ENCODE assay signal across 15 cellular contexts in the genomic region with DNA sequence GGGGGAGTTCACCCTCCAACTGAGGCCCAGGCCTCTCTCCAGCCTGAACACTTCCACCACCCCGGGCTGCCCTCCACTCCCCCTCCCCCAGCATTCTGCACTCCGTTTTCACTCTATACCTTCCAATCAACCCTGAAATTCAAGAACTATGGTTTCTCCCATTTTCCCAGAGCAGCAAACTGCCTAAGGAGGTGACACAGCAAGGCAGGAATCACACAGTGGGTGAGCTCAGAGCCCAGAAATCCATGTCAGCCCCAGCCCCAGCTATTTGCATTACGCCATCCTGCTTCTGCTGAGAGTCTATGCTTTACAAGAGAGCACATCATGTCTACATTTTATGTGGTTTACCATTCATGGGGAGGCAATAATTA. TPM values are rescaled to one million over a fixed set of nuclear protein-coding genes. Genes with fewer than 3 reads are reported as not detected.
DNase-seq lines count a peak whose midpoint lies in the region; ATAC-seq and TF ChIP-seq lines count a peak whose summit lies in the region.
"Had no signal": no experiment of that assay in that cellular context is flagged by ENCODE, and none has a peak within 500 bp of the region (broad histone marks: within the 10 kb centered on the region; RNA-seq: fewer than 3 reads in every experiment).

No MANE protein-coding gene starts in this region.

- no peak overlapping the region for H3K4me3 Mint-ChIP-seq in activated CD4-positive, alpha-beta T cell treated with anti-CD3 and anti-CD28 coated beads, Interleukin-2, amount 10 ng/mL, durations not matched to agents 24 days and 14 days
- H3K4me3 Mint-ChIP-seq: activated naive CD8-positive, alpha-beta T cell had no signal

- H3K27ac ChIP-seq in AG04450 (ENCODE audit: low read depth, low read length) (no peak overlapping the region), HUES64 (ENCODE audit: low read depth, low read length) (no peak overlapping the region), brain microvascular endothelial cell (no peak overlapping the region), prostate gland (no peak overlapping the region)
- H3K27ac ChIP-seq: right atrium auricular region had no signal

- H3K4me3 ChIP-seq in AG04450 (ENCODE audit: low read depth, low read length) (no peak overlapping the region), HUES64 (ENCODE audit: low read length) (peak overlapping the region; percentile 51; the same call in 1 of the 2 replicates), brain microvascular endothelial cell (ENCODE audit: low read depth, low read length) (no peak overlapping the region), kidney epithelial cell (ENCODE audit: low read depth, low read length) (no peak overlapping the region), prostate gland (no peak overlapping the region)
- H3K4me3 ChIP-seq: mucosa of descending colon, right atrium auricular region had no signal

- CTCF ChIA-PET in AG04450 (lab: Charles Lee) = interaction anchor here (0.5 to 3.7 kb wide), 15 partner anchors 9 to 409 kb away, joined by 3 to 47 read pairs (median 4); no protein-coding TSS in a partner anchor

- no peaks in the 10 kb centered on the region for H3K36me3 Mint-ChIP-seq in activated CD4-positive, alpha-beta T cell treated with anti-CD3 and anti-CD28 coated beads, Interleukin-2, amount 10 ng/mL, durations not matched to agents 24 days and 14 days (ENCODE audit: low read depth)
- H3K36me3 Mint-ChIP-seq: activated naive CD8-positive, alpha-beta T cell had no signal

- H3K27me3 ChIP-seq in AG04450 (ENCODE audit: control insufficient read depth, insufficient read depth, low read length) (peaks cover 43% of the 10 kb centered on the region), HUES64 (ENCODE audit: insufficient read depth, low read length) (peaks cover 71% of the 10 kb centered on the region), brain microvascular endothelial cell (replicated peaks) (peaks cover 14% of the 10 kb centered on the region), kidney epithelial cell (ENCODE audit: control insufficient read depth, insufficient read depth, low read length) (peaks cover 47% of the 10 kb centered on the region), prostate gland (replicated peaks; ENCODE audit: insufficient read depth) (peaks cover 11% of the 10 kb centered on the region)

- H3K27me3 Mint-ChIP-seq in activated CD4-positive, alpha-beta T cell treated with anti-CD3 and anti-CD28 coated beads, Interleukin-2, amount 10 ng/mL, durations not matched to agents 24 days and 14 days = peaks cover 59% of the 10 kb centered on the region

- peaks cover 45% of the 10 kb centered on the region for H3K4me1 ChIP-seq in HUES64 (ENCODE audit: insufficient read depth, low read length)
- H3K4me1 ChIP-seq in prostate gland (replicated peaks) = no peaks in the 10 kb centered on the region

- in situ Hi-C loops in brain microvascular endothelial cell (cut with HindIII; ENCODE audit: low pct_ligation_motif_present, low sequenced_read_pairs) = no loop called here

- TF ChIP-seq CTCF in AG04450 (IDR thresholded peaks at IDR 0.05; ENCODE audit: low read depth, low read length) (no peak), brain microvascular endothelial cell (IDR thresholded peaks at IDR 0.05; ENCODE audit: low read depth, low read length, missing control alignments) (no peak), kidney epithelial cell (IDR thresholded peaks at IDR 0.05; ENCODE audit: insufficient read depth, low read length, poor library complexity, severe bottlenecking) (no peak), prostate gland (IDR thresholded peaks at IDR 0.05) (peak in 1 of 4 experiments; percentile 6)

- no peak for TF ChIP-seq POLR2A in prostate gland (IDR thresholded peaks at IDR 0.05)

- ATAC-seq in GM21717 (IDR thresholded peaks at IDR 0.05; ENCODE audit: unreplicated experiment) = no peak
- ATAC-seq: mucosa of descending colon had no signal

- H3K9me3 ChIP-seq in AG04450 (ENCODE audit: control insufficient read depth, insufficient read depth, low read length) (peaks cover 15% of the 10 kb centered on the region), HUES64 (ENCODE audit: insufficient read depth, low read depth, low read length) (no peaks in the 10 kb centered on the region), prostate gland (no peaks in the 10 kb centered on the region)
- H3K9me3 ChIP-seq: mucosa of descending colon, right atrium auricular region had no signal

- H3K4me1 Mint-ChIP-seq in activated CD4-positive, alpha-beta T cell treated with anti-CD3 and anti-CD28 coated beads, Interleukin-2, amount 10 ng/mL, durations not matched to agents 24 days and 14 days = no peaks in the 10 kb centered on the region

- no peak overlapping the region for H3K9ac ChIP-seq in HUES64 (ENCODE audit: low read depth, low read length)

- 29% methylated on average over 3 of the region's 3 CpGs for WGBS in HUES64
- WGBS in prostate gland = 56% methylated on average over 3 of the region's 3 CpGs

- no peaks in the 10 kb centered on the region for H3K9me3 Mint-ChIP-seq in activated CD4-positive, alpha-beta T cell treated with anti-CD3 and anti-CD28 coated beads, Interleukin-2, amount 10 ng/mL, durations not matched to agents 24 days and 14 days

- H3K27ac Mint-ChIP-seq in activated CD4-positive, alpha-beta T cell treated with anti-CD3 and anti-CD28 coated beads, Interleukin-2, amount 10 ng/mL, durations not matched to agents 24 days and 14 days = no peak overlapping the region
- H3K27ac Mint-ChIP-seq: activated naive CD8-positive, alpha-beta T cell had no signal

- H3K36me3 ChIP-seq in HUES64 (ENCODE audit: insufficient read depth, low read length) (no peaks in the 10 kb centered on the region), brain microvascular endothelial cell (replicated peaks) (no peaks in the 10 kb centered on the region), kidney epithelial cell (ENCODE audit: control insufficient read depth, insufficient read depth, low read length) (no peaks in the 10 kb centered on the region), prostate gland (no peaks in the 10 kb centered on the region)
- H3K36me3 ChIP-seq: right atrium auricular region had no signal

- POLR2A ChIA-PET in AG04450 (lab: Yijun Ruan, JAX) = no interaction called here

- peak; percentile 39 for DNase-seq in AG04450 (ENCODE audit: low read depth, low spot score)
- DNase-seq in brain microvascular endothelial cell = peak; percentile 85
- peak; percentile 28 for DNase-seq in kidney epithelial cell (ENCODE audit: low read depth)
- no peak for DNase-seq in NCI-H1092 (lab: John Stamatoyannopoulos, UW)
- DNase-seq in activated CD4-positive, alpha-beta T cell treated with anti-CD3 and anti-CD28 coated beads, Interleukin-2, amount 10 ng/mL, durations not matched to agents 24 days and 14 days = no peak
- DNase-seq in prostate gland (ENCODE audit: low spot score) = no peak
- DNase-seq: effector CD4-positive, alpha-beta T cell; NCI-H2107; T-helper 9 cell had no signal

- intact Hi-C loops in activated CD4-positive, alpha-beta T cell treated with anti-CD3 and anti-CD28 coated beads, Interleukin-2, amount 10 ng/mL, durations not matched to agents 24 days and 14 days (cut with micrococcal nuclease) = no loop called here
- intact Hi-C loops in prostate gland (cut with DNase I) = no loop called here

RNA-seq across cellular contexts. Expression of a gene that starts 12.0 kb away (rescaled TPM):
- 7.2 and 9.5 TPM in 2 replicates for polyA plus RNA-seq in AG04450 (2011; rRNA removed)
- 10.2 and 11.0 TPM in 2 replicates for polyA minus RNA-seq in AG04450 (2011; rRNA and poly(A)+ RNA removed)
- 4.4 TPM for polyA plus RNA-seq in HUES64 (2013, experiment 1 of 2)
- polyA plus RNA-seq in HUES64 (2013, experiment 2 of 2) = 7.1 TPM
- total RNA-seq in kidney epithelial cell (1.3 and 1.4 TPM in 2 replicates), prostate gland (10 to 100 TPM in 1 of 2 donors, 1 to 10 TPM in 1; 7.1 to 36.4 TPM)
- not detected in 2 replicates for total RNA-seq in activated CD4-positive, alpha-beta T cell treated with anti-CD3 and anti-CD28 coated beads, Interleukin-2, amount 10 ng/mL, durations not matched to agents 24 days and 14 days
- total RNA-seq: temporal lobe had no signal

Comparison
In these comparisons a context has a peak if more than half of its experiments do, and no peak if none do; other contexts are left out.
1. DNase-seq: peak in AG04450 (single experiment), brain microvascular endothelial cell (single experiment) and kidney epithelial cell (single experiment); none in NCI-H1092 (single experiment), activated CD4-positive, alpha-beta T cell treated with anti-CD3 and anti-CD28 coated beads, Interleukin-2, amount 10 ng/mL, durations not matched to agents 24 days and 14 days (single experiment) and prostate gland (single experiment).